Comparison of ENCODE assay signal across 8 cellular contexts in the genomic region with DNA sequence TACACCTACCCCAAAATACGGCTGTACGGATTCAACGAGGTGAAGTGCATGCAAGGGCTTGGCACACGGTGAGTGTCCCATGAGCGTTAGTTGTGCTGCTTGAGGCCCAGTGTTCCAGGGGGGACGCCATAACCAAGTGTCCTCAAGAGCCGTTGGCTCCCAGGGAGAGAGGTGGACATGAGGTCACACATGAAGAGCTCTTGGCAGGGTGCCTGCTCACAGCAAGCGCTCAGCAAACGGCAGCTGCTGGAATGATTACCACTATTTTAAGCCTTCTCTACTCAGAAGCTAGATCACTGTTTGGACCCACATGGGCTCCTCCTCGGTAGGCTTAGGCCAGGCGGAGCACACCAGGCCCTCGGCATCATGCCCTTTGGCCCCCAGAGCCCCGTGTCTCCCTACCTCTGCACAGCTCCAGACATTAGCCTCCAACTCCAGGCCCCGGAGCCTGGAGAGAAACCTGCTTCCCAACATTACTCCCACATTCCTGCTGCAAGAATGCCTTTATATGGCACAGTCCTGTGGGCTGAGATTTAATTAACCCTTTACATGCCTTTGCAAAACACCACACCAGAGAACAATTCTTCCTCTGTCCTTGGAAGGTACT.
DNase-seq lines count a peak whose midpoint lies in the region; ATAC-seq and TF ChIP-seq lines count a peak whose summit lies in the region.

No MANE protein-coding gene starts in this region.

- DNase-seq in H4 (ENCODE audit: low spot score), result peak; percentile 68
- peak; percentile 91 for DNase-seq in RPMI7951 (ENCODE audit: low read depth)
- DNase-seq in fibroblast of villous mesenchyme (ENCODE audit: low read depth), result peak; percentile 86
- DNase-seq in posterior vena cava (ENCODE audit: low spot score), result peak; percentile 87
- no peak for DNase-seq in NCI-H526 (lab: John Stamatoyannopoulos, UW)
- DNase-seq in activated T-helper 1 cell treated with anti-CD3 and anti-CD28 coated beads, Interleukin-12 subunit alpha, Interleukin-12 subunit beta, Interleukin-2, Interleukin-4 antibody, amounts not matched to agents 30 ng/mL and 10 ng/mL and 1 ng/mL, durations not matched to agents 14 hours and 24 hours and 36 hours (ENCODE audit: low spot score), result no peak
- no peak for DNase-seq in retina
- no peak for DNase-seq in activated naive CD4-positive, alpha-beta T cell treated with anti-CD3 and anti-CD28 coated beads, Interleukin-2, amount 50 U/mL, for 72 hours (ENCODE audit: low spot score in 2 of 2)

- H3K4me3 ChIP-seq in fibroblast of villous mesenchyme (ENCODE audit: low read depth, low read length), result no peak overlapping the region

- no peak overlapping the region for H3K27ac Mint-ChIP-seq in activated T-helper 1 cell treated with anti-CD3 and anti-CD28 coated beads, Interleukin-12 subunit alpha, Interleukin-12 subunit beta, Interleukin-2, Interleukin-4 antibody, amounts not matched to agents 30 ng/mL and 10 ng/mL and 1 ng/mL, durations not matched to agents 14 hours and 24 hours and 36 hours
- no peak overlapping the region for H3K27ac Mint-ChIP-seq in activated naive CD4-positive, alpha-beta T cell treated with anti-CD3 and anti-CD28 coated beads, Interleukin-2, amount 50 U/mL, for 72 hours

- intact Hi-C loops in posterior vena cava (cut with DNase I), result no loop called here
- intact Hi-C loops in activated T-helper 1 cell treated with anti-CD3 and anti-CD28 coated beads, Interleukin-12 subunit alpha, Interleukin-12 subunit beta, Interleukin-2, Interleukin-4 antibody, amounts not matched to agents 30 ng/mL and 10 ng/mL and 1 ng/mL, durations not matched to agents 14 hours and 24 hours and 36 hours (cut with micrococcal nuclease), result no loop called here

- H3K36me3 Mint-ChIP-seq in activated T-helper 1 cell treated with anti-CD3 and anti-CD28 coated beads, Interleukin-12 subunit alpha, Interleukin-12 subunit beta, Interleukin-2, Interleukin-4 antibody, amounts not matched to agents 30 ng/mL and 10 ng/mL and 1 ng/mL, durations not matched to agents 14 hours and 24 hours and 36 hours (ENCODE audit: low read depth), result peaks cover 8% of the 10 kb centered on the region
- H3K36me3 Mint-ChIP-seq in activated naive CD4-positive, alpha-beta T cell treated with anti-CD3 and anti-CD28 coated beads, Interleukin-2, amount 50 U/mL, for 72 hours, result no peaks in the 10 kb centered on the region

- no peaks in the 10 kb centered on the region for H3K9me3 Mint-ChIP-seq in activated T-helper 1 cell treated with anti-CD3 and anti-CD28 coated beads, Interleukin-12 subunit alpha, Interleukin-12 subunit beta, Interleukin-2, Interleukin-4 antibody, amounts not matched to agents 30 ng/mL and 10 ng/mL and 1 ng/mL, durations not matched to agents 14 hours and 24 hours and 36 hours
- no peaks in the 10 kb centered on the region for H3K9me3 Mint-ChIP-seq in activated naive CD4-positive, alpha-beta T cell treated with anti-CD3 and anti-CD28 coated beads, Interleukin-2, amount 50 U/mL, for 72 hours

- H3K4me1 Mint-ChIP-seq in activated T-helper 1 cell treated with anti-CD3 and anti-CD28 coated beads, Interleukin-12 subunit alpha, Interleukin-12 subunit beta, Interleukin-2, Interleukin-4 antibody, amounts not matched to agents 30 ng/mL and 10 ng/mL and 1 ng/mL, durations not matched to agents 14 hours and 24 hours and 36 hours (ENCODE audit: low read depth), result peaks cover 84% of the 10 kb centered on the region

- ATAC-seq in activated naive CD4-positive, alpha-beta T cell treated with anti-CD3 and anti-CD28 coated beads, Interleukin-2, amount 50 U/mL, for 72 hours, result no peak

- TF ChIP-seq CTCF in fibroblast of villous mesenchyme (IDR thresholded peaks at IDR 0.05; ENCODE audit: insufficient read depth, low read depth, low read length), result no peak

- H3K4me3 Mint-ChIP-seq in activated T-helper 1 cell treated with anti-CD3 and anti-CD28 coated beads, Interleukin-12 subunit alpha, Interleukin-12 subunit beta, Interleukin-2, Interleukin-4 antibody, amounts not matched to agents 30 ng/mL and 10 ng/mL and 1 ng/mL, durations not matched to agents 14 hours and 24 hours and 36 hours, result no peak overlapping the region

- H3K27me3 Mint-ChIP-seq in activated T-helper 1 cell treated with anti-CD3 and anti-CD28 coated beads, Interleukin-12 subunit alpha, Interleukin-12 subunit beta, Interleukin-2, Interleukin-4 antibody, amounts not matched to agents 30 ng/mL and 10 ng/mL and 1 ng/mL, durations not matched to agents 14 hours and 24 hours and 36 hours (ENCODE audit: insufficient read depth), result no peaks in the 10 kb centered on the region

Comparison
In these comparisons a context has a peak if more than half of its experiments do, and no peak if none do; other contexts are left out.
1. DNase-seq: peak in H4 (single experiment), RPMI7951 (single experiment), fibroblast of villous mesenchyme (single experiment) and posterior vena cava (single experiment); none in NCI-H526 (0 of 2), activated T-helper 1 cell treated with anti-CD3 and anti-CD28 coated beads, Interleukin-12 subunit alpha, Interleukin-12 subunit beta, Interleukin-2, Interleukin-4 antibody, amounts not matched to agents 30 ng/mL and 10 ng/mL and 1 ng/mL, durations not matched to agents 14 hours and 24 hours and 36 hours (single experiment), retina (single experiment) and activated naive CD4-positive, alpha-beta T cell treated with anti-CD3 and anti-CD28 coated beads, Interleukin-2, amount 50 U/mL, for 72 hours (0 of 2).